27 cellular contexts compared by ENCODE assay signal in the genomic region with DNA sequence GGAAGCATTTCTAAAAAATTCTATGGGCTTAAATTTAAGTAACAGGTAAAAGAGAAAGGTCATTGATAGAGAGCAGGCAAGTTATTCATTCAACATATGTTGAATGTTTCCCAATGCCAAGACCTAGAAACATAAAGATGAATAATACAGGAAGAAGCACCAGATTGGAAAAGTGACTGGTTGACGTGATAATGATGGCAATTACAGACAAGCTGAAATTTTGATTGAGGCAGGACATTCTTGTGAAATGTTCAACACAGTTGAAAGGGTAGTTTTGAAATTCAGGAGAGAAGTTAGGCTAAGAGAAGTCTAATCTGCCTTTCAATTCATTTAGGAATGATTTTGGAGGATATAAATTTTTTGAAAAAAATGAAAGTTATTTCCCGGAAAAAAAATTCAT.
"Had no signal": no experiment of that assay in that cellular context is flagged by ENCODE, and none has a peak within 500 bp of the region (broad histone marks: within the 10 kb centered on the region; RNA-seq: fewer than 3 reads in every experiment).

No MANE protein-coding gene starts in this region.

- H3K36me3 ChIP-seq: esophagus muscularis mucosa, heart right ventricle, left lung, neural progenitor cell, right lobe of liver, suprapubic skin, transverse colon had no signal

- H3K4me1 Mint-ChIP-seq: naive B cell; stimulated activated naive CD8-positive, alpha-beta T cell treated with anti-CD3 and anti-CD28 coated beads, Interleukin-15, amount 100 ng/mL, for 72 hours had no signal

- H3K36me3 Mint-ChIP-seq: naive B cell; natural killer cell treated with Interleukin-12 subunit alpha and Interleukin-12 subunit beta and Interleukin-15 and Interleukin-18, amount 100 ng/mL, for 72 hours had no signal

- H3K9ac ChIP-seq: neural progenitor cell, parathyroid adenoma had no signal

- DNase-seq: dermis blood vessel endothelial cell; effector memory CD4-positive, alpha-beta T cell; foreskin keratinocyte; glutamatergic neuron; heart right ventricle; hippocampal formation; left cardiac atrium; left lung; mesenchymal stem cell; mucosa of descending colon; naive B cell; right lobe of liver; small intestine; stimulated activated CD4-positive, alpha-beta T cell treated with anti-CD3 and anti-CD28 coated beads, Interleukin-1b, Interleukin-23, amount 100 ng/mL, for 48 hours; stimulated activated CD4-positive, alpha-beta T cell treated with anti-CD3 and anti-CD28 coated beads, Interleukin-4, amount 100 ng/mL, for 1 hour; stimulated activated CD8-positive, alpha-beta memory T cell treated with anti-CD3 and anti-CD28 coated beads, Interleukin-4, amount 100 ng/mL, for 48 hours; stimulated activated naive CD4-positive, alpha-beta T cell; stimulated activated naive CD8-positive, alpha-beta T cell treated with anti-CD3 and anti-CD28 coated beads, Interleukin-15, amount 100 ng/mL, for 72 hours; transverse colon had no signal

- H3K4me3 ChIP-seq: coronary artery, esophagus muscularis mucosa, heart right ventricle, left lung, mucosa of descending colon, neural progenitor cell, right lobe of liver, suprapubic skin, transverse colon had no signal

- H3K4me3 Mint-ChIP-seq: mesothelial cell of epicardium; naive B cell; natural killer cell treated with Interleukin-12 subunit alpha and Interleukin-12 subunit beta and Interleukin-15 and Interleukin-18, amount 100 ng/mL, for 72 hours; neural progenitor cell; stimulated activated naive CD8-positive, alpha-beta T cell treated with anti-CD3 and anti-CD28 coated beads, Interleukin-15, amount 100 ng/mL, for 72 hours had no signal

- H3K9me3 ChIP-seq: mucosa of descending colon, suprapubic skin, transverse colon had no signal

- H3K27ac ChIP-seq: coronary artery, esophagus muscularis mucosa, foreskin keratinocyte, heart right ventricle, left lung, neural progenitor cell, parathyroid adenoma, right lobe of liver, suprapubic skin, transverse colon had no signal

- H3K27me3 Mint-ChIP-seq: naive B cell; natural killer cell treated with Interleukin-12 subunit alpha and Interleukin-12 subunit beta and Interleukin-15 and Interleukin-18, amount 100 ng/mL, for 72 hours; progenitor cell of endocrine pancreas; stimulated activated naive CD8-positive, alpha-beta T cell treated with anti-CD3 and anti-CD28 coated beads, Interleukin-15, amount 100 ng/mL, for 72 hours had no signal

- H3K27ac Mint-ChIP-seq: mesothelial cell of epicardium; naive B cell; natural killer cell treated with Interleukin-12 subunit alpha and Interleukin-12 subunit beta and Interleukin-15 and Interleukin-18, amount 100 ng/mL, for 72 hours; neural progenitor cell; progenitor cell of endocrine pancreas; stimulated activated naive CD8-positive, alpha-beta T cell treated with anti-CD3 and anti-CD28 coated beads, Interleukin-15, amount 100 ng/mL, for 72 hours had no signal
